In genomic region chr7:1300636-1301035, GRCh38 we compare ENCODE assay signal across 21 cellular contexts.
DNase-seq lines count a peak whose midpoint lies in the region; ATAC-seq and TF ChIP-seq lines count a peak whose summit lies in the region.
"Had no signal": no experiment of that assay in that cellular context is flagged by ENCODE, and none has a peak within 500 bp of the region (broad histone marks: within the 10 kb centered on the region; RNA-seq: fewer than 3 reads in every experiment).

No MANE protein-coding gene starts in this region.

- no peaks in the 10 kb centered on the region for H3K36me3 Mint-ChIP-seq in CD14-positive monocyte
- H3K36me3 Mint-ChIP-seq: CD4-positive, CD25-positive, alpha-beta regulatory T cell; CD8-positive, alpha-beta T cell had no signal

- intact Hi-C loops in left ventricle myocardium superior (cut with micrococcal nuclease) (no loop called here), CD14-positive monocyte (cut with micrococcal nuclease) (no loop called here)

- no peak overlapping the region for H3K4me3 Mint-ChIP-seq in CD14-positive monocyte
- H3K4me3 Mint-ChIP-seq: CD4-positive, CD25-positive, alpha-beta regulatory T cell; CD8-positive, alpha-beta T cell had no signal

- H3K4me3 ChIP-seq in right atrium auricular region, result no peak overlapping the region
- H3K4me3 ChIP-seq: A549, GM23248 had no signal

- TF ChIP-seq CTCF in right atrium auricular region (IDR thresholded peaks at IDR 0.05) (no peak), CD14-positive monocyte (IDR thresholded peaks at IDR 0.05) (no peak)

- ATAC-seq in left ventricle myocardium superior, result no peak
- ATAC-seq in HG02623 (IDR thresholded peaks at IDR 0.05; ENCODE audit: unreplicated experiment), result no peak
- ATAC-seq: A549; CD8-positive, alpha-beta T cell had no signal

- H3K27me3 Mint-ChIP-seq in CD14-positive monocyte (ENCODE audit: low read depth in 3 of 3), result peaks cover 15 to 32% (median 18%) of the 10 kb centered on the region in 3 donors
- H3K27me3 Mint-ChIP-seq: CD4-positive, CD25-positive, alpha-beta regulatory T cell had no signal

- peaks cover 0 to 5% (median 0%) of the 10 kb centered on the region in 7 donors for H3K9me3 Mint-ChIP-seq in CD14-positive monocyte
- H3K9me3 Mint-ChIP-seq: CD8-positive, alpha-beta T cell had no signal

- no peaks in the 10 kb centered on the region for H3K4me1 ChIP-seq in right atrium auricular region
- H3K4me1 ChIP-seq: A549, BE2C, Caco-2 had no signal

- no peak overlapping the region for H3K27ac ChIP-seq in right atrium auricular region
- H3K27ac ChIP-seq: A549, GM23248 had no signal

- no peaks in the 10 kb centered on the region for H3K36me3 ChIP-seq in right atrium auricular region
- H3K36me3 ChIP-seq: BE2C had no signal

- DNase-seq in left ventricle myocardium superior (peak; percentile 19), right atrium auricular region (ENCODE audit: low spot score) (no peak), CD14-positive monocyte (ENCODE audit: low spot score) (peak; percentile 10), left kidney (ENCODE audit: low read depth, low spot score) (peak; percentile 69), Kasumi-1 (lab: John Stamatoyannopoulos, UW) (no peak), NCI-H345 (lab: John Stamatoyannopoulos, UW) (no peak)
- DNase-seq: 8988T; ACHN; AML-193; BE2C; C1 segment of cervical spinal cord; Caco-2; CD4-positive, CD25-positive, alpha-beta regulatory T cell; CD8-positive, alpha-beta T cell; DMS153; DND-41; GM23248; H7; HCEC 1CT had no signal

- no peaks in the 10 kb centered on the region for H3K27me3 ChIP-seq in right atrium auricular region

- H3K27ac Mint-ChIP-seq in CD14-positive monocyte, result no peak overlapping the region
- H3K27ac Mint-ChIP-seq: CD4-positive, CD25-positive, alpha-beta regulatory T cell; CD8-positive, alpha-beta T cell had no signal

- H3K9me3 ChIP-seq in right atrium auricular region, result no peaks in the 10 kb centered on the region
- H3K9me3 ChIP-seq: A549, BE2C, Caco-2 had no signal

- no peaks in the 10 kb centered on the region for H3K4me1 Mint-ChIP-seq in CD14-positive monocyte
- H3K4me1 Mint-ChIP-seq: CD4-positive, CD25-positive, alpha-beta regulatory T cell had no signal

Comparison
In these comparisons a context has a peak if more than half of its experiments do, and no peak if none do; other contexts are left out.
1. DNase-seq: peak in left ventricle myocardium superior (single experiment), CD14-positive monocyte (single experiment) and left kidney (single experiment); none in right atrium auricular region (single experiment), Kasumi-1 (0 of 2) and NCI-H345 (single experiment).